9 cellular contexts compared by ENCODE assay signal in genomic region chr14:100899841-100900771, GRCh38. TPM values are rescaled to one million over a fixed set of nuclear protein-coding genes. Genes with fewer than 3 reads are reported as not detected.
A peak's percentile ranks its signal among the peaks of the same experiment; 100 is the strongest.
DNase-seq lines count a peak whose midpoint lies in the region; ATAC-seq, FAIRE-seq and TF ChIP-seq lines count a peak whose summit lies in the region.
"Had no signal": no experiment of that assay in that cellular context is flagged by ENCODE, and none has a peak within 500 bp of the region (broad histone marks: within the 10 kb centered on the region; RNA-seq: fewer than 3 reads in every experiment).

No MANE protein-coding gene starts in this region.

- H3K9me3 ChIP-seq in astrocyte (ENCODE audit: insufficient read depth, low read depth, low read length) (no peaks in the 10 kb centered on the region), uterus (no peaks in the 10 kb centered on the region)

- no peak for TF ChIP-seq POLR2A in uterus (IDR thresholded peaks at IDR 0.05)

- no peak for ATAC-seq in HG03196 (IDR thresholded peaks at IDR 0.05; ENCODE audit: unreplicated experiment)
- no peak for ATAC-seq in GM19397 (IDR thresholded peaks at IDR 0.05; ENCODE audit: unreplicated experiment)

- no peak for TF ChIP-seq CTCF in astrocyte (IDR thresholded peaks at IDR 0.05; ENCODE audit: insufficient read depth, low read depth, low read length)
- TF ChIP-seq CTCF in uterus (IDR thresholded peaks at IDR 0.05), result no peak

- peaks cover 36% of the 10 kb centered on the region for H3K27me3 Mint-ChIP-seq in activated CD4-positive, alpha-beta memory T cell treated with anti-CD3 and anti-CD28 coated beads, Interleukin-2, amount 10 ng/mL, durations not matched to agents 7 days and 5 days
- H3K27me3 Mint-ChIP-seq in activated CD4-positive, alpha-beta memory T cell treated with anti-CD3 and anti-CD28 coated beads for 36 hours, result peaks cover 54% of the 10 kb centered on the region
- peaks cover 49% of the 10 kb centered on the region for H3K27me3 Mint-ChIP-seq in astrocyte (ENCODE audit: low read depth, unreplicated experiment)

- CTCF ChIA-PET in activated CD4-positive, alpha-beta memory T cell treated with anti-CD3 and anti-CD28 coated beads, Interleukin-2, amount 10 ng/mL, durations not matched to agents 7 days and 5 days (lab: Charles Lee), result no interaction called here
- CTCF ChIA-PET in activated CD4-positive, alpha-beta memory T cell treated with anti-CD3 and anti-CD28 coated beads for 36 hours (lab: Charles Lee), result interaction anchor here (0.6 kb wide), 1 partner anchor 52 kb away, joined by 3 read pairs; no protein-coding TSS in a partner anchor

- POLR2A ChIA-PET in activated CD4-positive, alpha-beta memory T cell treated with anti-CD3 and anti-CD28 coated beads, Interleukin-2, amount 10 ng/mL, durations not matched to agents 7 days and 5 days (lab: Charles Lee), result no interaction called here
- POLR2A ChIA-PET in activated CD4-positive, alpha-beta memory T cell treated with anti-CD3 and anti-CD28 coated beads for 36 hours (lab: Charles Lee), result no interaction called here

- H3K79me2 ChIP-seq in astrocyte (ENCODE audit: insufficient read depth, low read length), result peaks cover 5% of the 10 kb centered on the region

- peaks cover 74% of the 10 kb centered on the region for H4K20me1 ChIP-seq in astrocyte (ENCODE audit: insufficient read depth, low read length)

- H3K36me3 ChIP-seq in astrocyte (ENCODE audit: insufficient read depth, low read length) (peaks cover 16% of the 10 kb centered on the region), uterus (no peaks in the 10 kb centered on the region)

- no peak overlapping the region for H2AFZ ChIP-seq in astrocyte (ENCODE audit: low read depth, low read length)

- intact Hi-C loops in activated CD4-positive, alpha-beta memory T cell treated with anti-CD3 and anti-CD28 coated beads for 36 hours (cut with micrococcal nuclease), result no loop called here
- intact Hi-C loops in uterus (cut with DNase I; ENCODE audit: low total_unique reads), result no loop called here

- DNase-seq in activated CD4-positive, alpha-beta memory T cell treated with anti-CD3 and anti-CD28 coated beads, Interleukin-2, amount 10 ng/mL, durations not matched to agents 7 days and 5 days, result peak; percentile 10
- DNase-seq in activated CD4-positive, alpha-beta memory T cell treated with anti-CD3 and anti-CD28 coated beads for 36 hours, result no peak
- DNase-seq in astrocyte (ENCODE audit: low read depth) (no peak), islet precursor cell (peak; percentile 67), uterus (no peak)
- no peak for DNase-seq in stimulated activated CD4-positive, alpha-beta T cell treated with anti-CD3 and anti-CD28 coated beads, Interleukin-12 subunit alpha, Interleukin-12 subunit beta, amount 100 ng/mL, for 4 hours

- no peaks in the 10 kb centered on the region for H3K4me1 ChIP-seq in astrocyte (ENCODE audit: insufficient read depth, low read length)
- H3K4me1 ChIP-seq in uterus, result peaks cover 0 to 13% of the 10 kb centered on the region in 2 donors

- no peaks in the 10 kb centered on the region for H3K4me1 Mint-ChIP-seq in activated CD4-positive, alpha-beta memory T cell treated with anti-CD3 and anti-CD28 coated beads, Interleukin-2, amount 10 ng/mL, durations not matched to agents 7 days and 5 days
- H3K4me1 Mint-ChIP-seq in activated CD4-positive, alpha-beta memory T cell treated with anti-CD3 and anti-CD28 coated beads for 36 hours (ENCODE audit: low read depth), result no peaks in the 10 kb centered on the region
- H3K4me1 Mint-ChIP-seq in astrocyte (ENCODE audit: low read depth, unreplicated experiment), result peaks cover 13% of the 10 kb centered on the region

- H3K4me2 ChIP-seq in astrocyte (ENCODE audit: low read length), result peak overlapping the region; percentile 25
- H3K4me2 ChIP-seq: KMS-11 had no signal

- no peak overlapping the region for H3K4me3 Mint-ChIP-seq in activated CD4-positive, alpha-beta memory T cell treated with anti-CD3 and anti-CD28 coated beads, Interleukin-2, amount 10 ng/mL, durations not matched to agents 7 days and 5 days
- H3K4me3 Mint-ChIP-seq in activated CD4-positive, alpha-beta memory T cell treated with anti-CD3 and anti-CD28 coated beads for 36 hours, result no peak overlapping the region
- no peak overlapping the region for H3K4me3 Mint-ChIP-seq in astrocyte (ENCODE audit: unreplicated experiment)

- H3K4me3 ChIP-seq in astrocyte (ENCODE audit: insufficient read depth, low read depth, low read length) (no peak overlapping the region), uterus (no peak overlapping the region)

- H3K27ac Mint-ChIP-seq in activated CD4-positive, alpha-beta memory T cell treated with anti-CD3 and anti-CD28 coated beads, Interleukin-2, amount 10 ng/mL, durations not matched to agents 7 days and 5 days, result no peak overlapping the region
- no peak overlapping the region for H3K27ac Mint-ChIP-seq in activated CD4-positive, alpha-beta memory T cell treated with anti-CD3 and anti-CD28 coated beads for 36 hours
- H3K27ac Mint-ChIP-seq in astrocyte (ENCODE audit: unreplicated experiment), result peak overlapping the region; percentile 78

- H3K9me3 Mint-ChIP-seq in activated CD4-positive, alpha-beta memory T cell treated with anti-CD3 and anti-CD28 coated beads, Interleukin-2, amount 10 ng/mL, durations not matched to agents 7 days and 5 days, result no peaks in the 10 kb centered on the region
- no peaks in the 10 kb centered on the region for H3K9me3 Mint-ChIP-seq in activated CD4-positive, alpha-beta memory T cell treated with anti-CD3 and anti-CD28 coated beads for 36 hours
- H3K9me3 Mint-ChIP-seq in astrocyte (ENCODE audit: unreplicated experiment), result no peaks in the 10 kb centered on the region

- no peak overlapping the region for H3K9ac ChIP-seq in astrocyte (ENCODE audit: low read length)
- H3K9ac ChIP-seq: KMS-11 had no signal

- H3K27me3 ChIP-seq in astrocyte (ENCODE audit: insufficient read depth, low read length), result peaks cover 3% of the 10 kb centered on the region
- H3K27me3 ChIP-seq in uterus, result no peaks in the 10 kb centered on the region

- FAIRE-seq in astrocyte (lab: Jason Lieb, UNC), result no peak

- H3K27ac ChIP-seq in astrocyte (ENCODE audit: low read depth, low read length) (no peak overlapping the region), uterus (peak overlapping the region; percentile 34 to 73)
- H3K27ac ChIP-seq: KMS-11 had no signal

- H3K36me3 Mint-ChIP-seq in activated CD4-positive, alpha-beta memory T cell treated with anti-CD3 and anti-CD28 coated beads, Interleukin-2, amount 10 ng/mL, durations not matched to agents 7 days and 5 days (ENCODE audit: low read depth), result no peaks in the 10 kb centered on the region
- H3K36me3 Mint-ChIP-seq in activated CD4-positive, alpha-beta memory T cell treated with anti-CD3 and anti-CD28 coated beads for 36 hours, result no peaks in the 10 kb centered on the region
- H3K36me3 Mint-ChIP-seq in astrocyte (ENCODE audit: low read depth, unreplicated experiment), result no peaks in the 10 kb centered on the region

RNA-seq across cellular contexts. Expression of gene RTL1, which starts 3.4 kb away (rescaled TPM):
- not detected for total RNA-seq in activated CD4-positive, alpha-beta memory T cell treated with anti-CD3 and anti-CD28 coated beads, Interleukin-2, amount 10 ng/mL, durations not matched to agents 7 days and 5 days
- not detected for total RNA-seq in activated CD4-positive, alpha-beta memory T cell treated with anti-CD3 and anti-CD28 coated beads for 36 hours
- total RNA-seq in astrocyte, result 0.18 and 0.31 TPM in 2 replicates
- total RNA-seq in uterus, result under 1 TPM in 1 of 4 donors, not detected in 3; 0.21 TPM

Comparison
In these comparisons a context has a peak if more than half of its experiments do, and no peak if none do; other contexts are left out.
1. DNase-seq: peak in activated CD4-positive, alpha-beta memory T cell treated with anti-CD3 and anti-CD28 coated beads, Interleukin-2, amount 10 ng/mL, durations not matched to agents 7 days and 5 days (single experiment) and islet precursor cell (single experiment); none in activated CD4-positive, alpha-beta memory T cell treated with anti-CD3 and anti-CD28 coated beads for 36 hours (single experiment), astrocyte (single experiment), uterus (0 of 2) and stimulated activated CD4-positive, alpha-beta T cell treated with anti-CD3 and anti-CD28 coated beads, Interleukin-12 subunit alpha, Interleukin-12 subunit beta, amount 100 ng/mL, for 4 hours (single experiment).